Comparison of ENCODE assay signal across 1 cellular context in the genomic region with DNA sequence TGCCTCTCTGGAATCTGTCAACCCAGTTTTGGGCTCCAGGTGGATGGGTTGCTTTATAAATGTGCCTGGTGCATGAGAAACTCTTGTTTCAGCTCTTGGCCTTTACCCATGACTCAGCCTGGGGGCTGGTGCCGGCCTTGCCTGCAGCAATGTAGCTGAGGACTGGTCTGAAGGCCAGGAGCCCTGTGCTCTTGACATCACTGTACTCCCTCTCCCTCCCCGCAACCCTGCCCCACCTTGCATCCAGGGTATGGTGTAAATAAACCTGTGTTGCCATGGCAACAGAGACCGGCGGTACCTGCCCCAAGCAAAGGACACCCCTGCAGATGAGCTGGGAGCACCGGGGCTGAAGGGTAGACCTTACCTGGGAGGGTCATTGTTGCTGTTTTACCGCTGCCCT.
TF ChIP-seq lines count a peak whose summit lies in the region.

No MANE protein-coding gene starts in this region.

TF ChIP-seq in K562, 482 proteins besides CTCF, POLR2A, EP300 and RAD21:
- TF ChIP-seq SAFB2 (IDR thresholded peaks at IDR 0.05; ENCODE audit: borderline replicate concordance, low read depth, low read length, severe bottlenecking) = no peak
- TF ChIP-seq RFX1 (IDR thresholded peaks at IDR 0.05) = peak; percentile 85
- TF ChIP-seq, protein P1, sequence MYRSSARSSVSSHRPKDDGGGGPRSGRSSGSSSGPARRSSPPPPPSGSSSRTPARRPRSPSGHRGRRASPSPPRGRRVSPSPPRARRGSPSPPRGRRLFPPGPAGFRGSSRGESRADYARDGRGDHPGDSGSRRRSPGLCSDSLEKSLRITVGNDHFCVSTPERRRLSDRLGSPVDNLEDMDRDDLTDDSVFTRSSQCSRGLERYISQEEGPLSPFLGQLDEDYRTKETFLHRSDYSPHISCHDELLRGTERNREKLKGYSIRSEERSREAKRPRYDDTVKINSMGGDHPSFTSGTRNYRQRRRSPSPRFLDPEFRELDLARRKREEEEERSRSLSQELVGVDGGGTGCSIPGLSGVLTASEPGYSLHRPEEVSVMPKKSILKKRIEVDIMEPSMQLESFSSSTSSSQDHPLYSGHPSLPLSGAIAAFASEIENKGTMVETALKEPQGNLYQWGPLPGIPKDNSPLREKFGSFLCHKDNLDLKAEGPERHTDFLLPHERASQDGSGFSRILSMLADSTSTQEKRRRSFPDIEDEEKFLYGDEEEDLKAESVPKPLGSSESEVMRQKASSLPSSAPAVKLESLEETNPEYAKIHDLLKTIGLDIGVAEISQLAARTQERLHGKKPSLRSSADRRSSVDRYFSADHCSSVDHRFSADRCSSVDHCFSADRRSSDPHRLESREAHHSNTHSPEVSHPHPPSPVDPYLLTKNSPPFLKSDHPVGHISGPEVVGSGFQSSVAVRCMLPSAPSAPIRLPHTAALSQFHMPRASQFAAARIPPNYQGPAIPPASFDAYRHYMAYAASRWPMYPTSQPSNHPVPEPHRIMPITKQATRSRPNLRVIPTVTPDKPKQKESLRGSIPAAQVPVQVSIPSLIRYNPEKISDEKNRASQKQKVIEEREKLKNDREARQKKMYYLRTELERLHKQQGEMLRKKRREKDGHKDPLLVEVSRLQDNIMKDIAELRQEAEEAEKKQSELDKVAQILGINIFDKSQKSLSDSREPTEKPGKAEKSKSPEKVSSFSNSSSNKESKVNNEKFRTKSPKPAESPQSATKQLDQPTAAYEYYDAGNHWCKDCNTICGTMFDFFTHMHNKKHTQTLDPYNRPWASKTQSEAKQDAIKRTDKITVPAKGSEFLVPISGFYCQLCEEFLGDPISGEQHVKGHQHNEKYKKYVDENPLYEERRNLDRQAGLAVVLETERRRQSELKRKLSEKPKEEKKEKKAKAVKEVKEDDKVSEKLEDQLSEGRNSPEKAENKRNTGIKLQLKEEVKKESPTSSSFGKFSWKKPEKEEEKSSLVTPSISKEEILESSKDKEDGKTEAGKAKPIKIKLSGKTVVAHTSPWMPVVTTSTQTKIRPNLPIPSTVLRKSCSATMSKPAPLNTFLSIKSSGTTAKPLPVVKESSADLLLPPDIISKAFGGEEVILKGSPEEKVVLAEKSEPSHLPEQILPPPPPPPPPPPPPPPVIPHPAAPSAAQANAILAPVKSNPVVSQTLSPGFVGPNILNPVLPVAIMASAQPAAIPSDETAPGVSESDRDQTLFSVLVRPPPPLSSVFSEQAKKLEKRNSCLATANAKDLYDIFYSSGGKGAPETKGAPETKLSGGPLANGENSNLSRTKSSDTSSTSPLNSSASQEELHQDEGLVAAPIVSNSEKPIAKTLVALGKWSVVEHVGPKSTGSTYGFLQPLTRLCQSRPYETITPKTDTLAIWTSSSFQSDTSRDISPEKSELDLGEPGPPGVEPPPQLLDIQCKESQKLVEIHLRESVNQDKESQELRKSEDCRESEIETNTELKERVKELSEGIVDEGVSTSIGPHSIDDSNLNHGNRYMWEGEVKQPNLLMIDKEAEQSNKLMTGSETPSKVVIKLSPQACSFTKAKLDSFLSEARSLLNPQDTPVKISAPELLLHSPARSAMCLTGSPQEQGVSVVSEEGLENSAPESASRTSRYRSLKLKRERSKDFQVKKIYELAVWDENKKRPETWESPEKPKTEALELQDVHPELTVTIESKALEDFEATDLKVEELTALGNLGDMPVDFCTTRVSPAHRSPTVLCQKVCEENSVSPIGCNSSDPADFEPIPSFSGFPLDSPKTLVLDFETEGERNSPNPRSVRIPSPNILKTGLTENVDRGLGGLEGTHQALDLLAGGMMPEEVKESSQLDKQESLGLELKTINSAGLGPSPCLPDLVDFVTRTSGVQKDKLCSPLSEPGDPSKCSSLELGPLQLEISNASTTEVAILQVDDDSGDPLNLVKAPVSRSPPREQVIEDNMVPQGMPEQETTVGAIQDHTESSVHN (IDR thresholded peaks at IDR 0.05; ENCODE audit: borderline replicate concordance in 1 of 2, low read depth in 1 of 2) = no peak
- no peak for TF ChIP-seq ZNF668 (CRISPR knock-in tag; IDR thresholded peaks at IDR 0.05)
- TF ChIP-seq ELF2 (CRISPR knock-in tag; IDR thresholded peaks at IDR 0.05) = no peak
- no peak for TF ChIP-seq PHF8 (IDR thresholded peaks at IDR 0.05; ENCODE audit: borderline replicate concordance, low read length)
- no peak for TF ChIP-seq SMARCA5 (IDR thresholded peaks at IDR 0.05)
- TF ChIP-seq, protein P2, sequence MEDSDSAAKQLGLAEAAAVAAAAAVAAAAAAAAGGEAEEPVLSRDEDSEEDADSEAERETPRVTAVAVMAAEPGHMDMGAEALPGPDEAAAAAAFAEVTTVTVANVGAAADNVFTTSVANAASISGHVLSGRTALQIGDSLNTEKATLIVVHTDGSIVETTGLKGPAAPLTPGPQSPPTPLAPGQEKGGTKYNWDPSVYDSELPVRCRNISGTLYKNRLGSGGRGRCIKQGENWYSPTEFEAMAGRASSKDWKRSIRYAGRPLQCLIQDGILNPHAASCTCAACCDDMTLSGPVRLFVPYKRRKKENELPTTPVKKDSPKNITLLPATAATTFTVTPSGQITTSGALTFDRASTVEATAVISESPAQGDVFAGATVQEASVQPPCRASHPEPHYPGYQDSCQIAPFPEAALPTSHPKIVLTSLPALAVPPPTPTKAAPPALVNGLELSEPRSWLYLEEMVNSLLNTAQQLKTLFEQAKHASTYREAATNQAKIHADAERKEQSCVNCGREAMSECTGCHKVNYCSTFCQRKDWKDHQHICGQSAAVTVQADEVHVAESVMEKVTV (CRISPR knock-in tag; IDR thresholded peaks at IDR 0.05) = no peak
